Comparison of ENCODE assay signal across 1 cellular context in genomic region chr10:70404036-70404905, GRCh38.
A peak's percentile ranks its signal among the peaks of the same experiment; 100 is the strongest.
TF ChIP-seq lines count a peak whose summit lies in the region.

Gene EIF4EBP2 (plus strand): TSS chr10:70404145. CDS start chr10:70404402, 257 bp downstream.

TF ChIP-seq in HepG2, 621 proteins besides CTCF, POLR2A, EP300 and RAD21 (continued from another document and continues in another):
- TF ChIP-seq E2F1 (CRISPR knock-in tag; IDR thresholded peaks at IDR 0.05) (peak; percentile 77), DPF2 (CRISPR knock-in tag; IDR thresholded peaks at IDR 0.05; ENCODE audit: borderline replicate concordance, low read depth) (no peak), ZNF644 (CRISPR knock-in tag; IDR thresholded peaks at IDR 0.05; ENCODE audit: low read depth) (no peak), NCOA1 (CRISPR knock-in tag; IDR thresholded peaks at IDR 0.05) (0 out of 2 replicates have a peak, but pooled peaks have one; percentile 20), CENPX (CRISPR knock-in tag; IDR thresholded peaks at IDR 0.05) (no peak), ONECUT2 (CRISPR knock-in tag; IDR thresholded peaks at IDR 0.05) (no peak), ZBTB8A (CRISPR knock-in tag; IDR thresholded peaks at IDR 0.05; ENCODE audit: borderline replicate concordance, low read depth) (no peak), ZNF569 (CRISPR knock-in tag; IDR thresholded peaks at IDR 0.05; ENCODE audit: borderline replicate concordance) (no peak), ZNF629 (CRISPR knock-in tag; conservative IDR thresholded peaks at IDR 0.05) (no peak), TFE3 (CRISPR knock-in tag; IDR thresholded peaks at IDR 0.05) (0 out of 2 replicates have a peak, but pooled peaks have one; percentile 39), TAF15 (IDR thresholded peaks at IDR 0.05; ENCODE audit: low read depth, low read length, poor library complexity, severe bottlenecking) (no peak), BCL3 (CRISPR knock-in tag; IDR thresholded peaks at IDR 0.05) (no peak), ZNF234 (CRISPR knock-in tag; conservative IDR thresholded peaks at IDR 0.05) (no peak), PAXIP1 (CRISPR knock-in tag; conservative IDR thresholded peaks at IDR 0.05) (peak; percentile 44; the same call in 1 of the 2 replicates), ZNF737 (CRISPR knock-in tag; IDR thresholded peaks at IDR 0.05; ENCODE audit: borderline replicate concordance) (no peak), U2AF2 (IDR thresholded peaks at IDR 0.05; ENCODE audit: low read depth, low read length) (no peak), TBX2 (CRISPR knock-in tag; IDR thresholded peaks at IDR 0.05; ENCODE audit: borderline replicate concordance) (peak; percentile 76; the same call in 1 of the 2 replicates), DMTF1 (CRISPR knock-in tag; IDR thresholded peaks at IDR 0.05) (no peak), FOXC1 (CRISPR knock-in tag; IDR thresholded peaks at IDR 0.05; ENCODE audit: borderline replicate concordance) (peak; percentile 80; the same call in 1 of the 2 replicates), ZBTB40 (IDR thresholded peaks at IDR 0.05) (peak; percentile 48), ZBTB40 (CRISPR knock-in tag; IDR thresholded peaks at IDR 0.05) (peak; percentile 25; the same call in 1 of the 2 replicates), PRPF4 (IDR thresholded peaks at IDR 0.05; ENCODE audit: low read depth, low read length, poor library complexity, severe bottlenecking) (no peak), ZBED4 (CRISPR knock-in tag; IDR thresholded peaks at IDR 0.05; ENCODE audit: borderline replicate concordance) (no peak), POGZ (CRISPR knock-in tag; IDR thresholded peaks at IDR 0.05) (peak; percentile 82), RFX1 (IDR thresholded peaks at IDR 0.05) (no peak), ZNF281 (CRISPR knock-in tag; IDR thresholded peaks at IDR 0.05; ENCODE audit: borderline replicate concordance) (no peak)
